In the genomic region with DNA sequence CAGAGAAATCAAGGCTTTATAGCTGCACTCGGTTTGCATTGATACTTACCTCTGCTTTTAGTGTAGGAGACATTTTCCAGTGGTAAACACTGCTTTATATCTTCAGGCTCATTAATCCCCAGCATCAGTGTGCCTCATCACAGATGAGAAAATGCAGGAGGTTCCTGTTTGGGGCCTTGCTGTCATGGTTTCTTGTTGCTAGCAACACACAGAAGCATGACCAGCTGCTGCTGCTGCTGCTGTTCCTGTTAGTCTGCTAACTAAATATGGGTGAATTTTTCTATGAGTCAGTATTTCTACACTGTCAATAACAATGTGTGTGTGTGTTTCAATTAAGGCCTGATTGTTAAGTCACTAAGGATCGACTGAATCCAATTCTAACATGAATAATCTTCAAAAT, we compare ENCODE assay signal across 8 cellular contexts.
DNase-seq lines count a peak whose midpoint lies in the region; ATAC-seq and TF ChIP-seq lines count a peak whose summit lies in the region.

No MANE protein-coding gene starts in this region.

- peak; percentile 73 for ATAC-seq in CD8-positive, alpha-beta T cell
- ATAC-seq in GM19328 (IDR thresholded peaks at IDR 0.05; ENCODE audit: unreplicated experiment) (peak; percentile 58), HG03520 (IDR thresholded peaks at IDR 0.05; ENCODE audit: unreplicated experiment) (peak; percentile 93), omental fat pad (ENCODE audit: low FRiP score) (peak; percentile 81)

- TF ChIP-seq POLR2A in esophagus squamous epithelium (IDR thresholded peaks at IDR 0.05) = no peak

- H3K9me3 ChIP-seq in CD8-positive, alpha-beta T cell (ENCODE audit: low read length) = no peaks in the 10 kb centered on the region
- no peaks in the 10 kb centered on the region for H3K9me3 ChIP-seq in esophagus squamous epithelium

- no peaks in the 10 kb centered on the region for H3K27me3 Mint-ChIP-seq in CD8-positive, alpha-beta T cell (ENCODE audit: low read depth)

- peak in 2 of 7 experiments; percentile 23 to 45 for DNase-seq in CD8-positive, alpha-beta T cell
- DNase-seq in SHP77 treated with DMSO at 0.1 percent for 48 hours (lab: John Stamatoyannopoulos, UW) (peak; percentile 64), esophagus squamous epithelium (lab: John Stamatoyannopoulos, UW) (no peak), omental fat pad (ENCODE audit: low spot score) (no peak), midbrain (lab: John Stamatoyannopoulos, UW) (no peak)
- no peak for DNase-seq in activated CD4-positive, CD25-positive, alpha-beta regulatory T cell treated with anti-CD3 and anti-CD28 coated beads, Interleukin-2, amount 50 U/mL, for 72 hours

- POLR2A ChIA-PET in CD8-positive, alpha-beta T cell (lab: Charles Lee) = no interaction called here

- H3K27me3 ChIP-seq in CD8-positive, alpha-beta T cell (ENCODE audit: insufficient read depth, low read length) = no peaks in the 10 kb centered on the region
- no peaks in the 10 kb centered on the region for H3K27me3 ChIP-seq in esophagus squamous epithelium

- H3K36me3 Mint-ChIP-seq in CD8-positive, alpha-beta T cell = no peaks in the 10 kb centered on the region

- no peak overlapping the region for H3K4me3 ChIP-seq in CD8-positive, alpha-beta T cell (ENCODE audit: low read depth, low read length)
- no peak overlapping the region for H3K4me3 ChIP-seq in esophagus squamous epithelium

- H3K9me3 Mint-ChIP-seq in CD8-positive, alpha-beta T cell = no peaks in the 10 kb centered on the region

- no peaks in the 10 kb centered on the region for H3K36me3 ChIP-seq in CD8-positive, alpha-beta T cell (ENCODE audit: insufficient read depth, low read length)
- H3K36me3 ChIP-seq in esophagus squamous epithelium = no peaks in the 10 kb centered on the region

- intact Hi-C loops in CD8-positive, alpha-beta T cell (cut with DNase I, micrococcal nuclease) = loop anchor here in 1 of 2 experiments (5.0 kb wide), 1 partner anchor 93 kb away; no protein-coding TSS in a partner anchor
- intact Hi-C loops in esophagus squamous epithelium (cut with DNase I) = no loop called here

- 19 to 21% methylated on average over 2 of the region's 2 CpGs for WGBS in esophagus squamous epithelium, 2 donors

- no peaks in the 10 kb centered on the region for H3K4me1 ChIP-seq in CD8-positive, alpha-beta T cell (ENCODE audit: insufficient read depth, low read length)
- peaks cover 5 to 33% (median 6%) of the 10 kb centered on the region in 3 donors for H3K4me1 ChIP-seq in esophagus squamous epithelium

- TF ChIP-seq CTCF in CD8-positive, alpha-beta T cell (IDR thresholded peaks at IDR 0.05) = no peak
- TF ChIP-seq CTCF in esophagus squamous epithelium (IDR thresholded peaks at IDR 0.05) (no peak), omental fat pad (IDR thresholded peaks at IDR 0.05) (no peak)

- no peak overlapping the region for H3K27ac ChIP-seq in CD8-positive, alpha-beta T cell (ENCODE audit: low read depth, low read length)
- H3K27ac ChIP-seq in esophagus squamous epithelium = peak overlapping the region; percentile 30 to 75 (median 61)

- H3K27ac Mint-ChIP-seq in CD8-positive, alpha-beta T cell = no peak overlapping the region

- no peak overlapping the region for H3K4me3 Mint-ChIP-seq in CD8-positive, alpha-beta T cell

- CTCF ChIA-PET in CD8-positive, alpha-beta T cell (lab: Charles Lee) = interaction anchor here (1.2 kb wide), 1 partner anchor 15 kb away, joined by 4 read pairs; no protein-coding TSS in a partner anchor

- no peaks in the 10 kb centered on the region for H3K4me1 Mint-ChIP-seq in CD8-positive, alpha-beta T cell (ENCODE audit: low read depth)
